9 cellular contexts compared by ENCODE assay signal in the genomic region with DNA sequence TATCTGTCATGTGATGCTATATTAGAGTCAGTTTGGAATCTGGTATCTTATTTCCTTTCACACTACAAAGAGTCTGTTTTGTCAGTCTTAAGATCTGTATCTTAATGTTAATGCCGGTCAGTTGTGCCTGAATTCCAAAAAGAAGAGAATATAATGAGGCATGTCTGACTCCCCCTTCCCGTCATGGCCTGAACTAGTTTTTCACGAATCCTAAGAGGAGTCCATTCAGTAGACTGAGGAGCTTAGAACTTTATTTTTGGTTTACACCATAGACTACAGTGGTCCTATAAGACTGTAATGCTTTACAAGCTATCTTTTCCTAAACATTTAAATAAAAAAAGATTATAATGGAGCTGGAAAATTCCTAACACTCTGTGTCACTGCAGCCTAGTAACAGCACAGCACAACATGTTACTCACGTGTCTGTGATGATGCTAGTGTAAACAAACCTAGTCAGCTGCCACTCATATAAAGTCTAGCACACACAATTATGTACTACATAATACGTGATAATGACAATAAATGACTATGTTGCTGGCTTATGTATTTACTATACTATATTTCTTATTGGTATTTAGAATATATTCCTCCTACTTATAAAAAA. TPM values are rescaled to one million over a fixed set of nuclear protein-coding genes. Genes with fewer than 3 reads are reported as not detected.
DNase-seq lines count a peak whose midpoint lies in the region; ATAC-seq, FAIRE-seq and TF ChIP-seq lines count a peak whose summit lies in the region.
"Had no signal": no experiment of that assay in that cellular context is flagged by ENCODE, and none has a peak within 500 bp of the region (broad histone marks: within the 10 kb centered on the region; RNA-seq: fewer than 3 reads in every experiment).

No MANE protein-coding gene starts in this region.

- no peak overlapping the region for H3K23ac ChIP-seq in mesendoderm (ENCODE audit: low read length)

- H3K4ac ChIP-seq in mesendoderm (ENCODE audit: low read depth, low read length), result no peak overlapping the region

- H3K36me3 ChIP-seq in bronchial epithelial cell (ENCODE audit: control insufficient read depth, insufficient read depth, low read length) (no peaks in the 10 kb centered on the region), mesendoderm (ENCODE audit: control insufficient read depth, insufficient read depth, low read length) (no peaks in the 10 kb centered on the region)
- no peaks in the 10 kb centered on the region for H3K36me3 ChIP-seq in CD8-positive, alpha-beta memory T cell (ENCODE audit: insufficient read depth, low read length)

- H3K4me1 ChIP-seq in mesendoderm (ENCODE audit: control insufficient read depth, low read depth, low read length), result no peaks in the 10 kb centered on the region
- no peaks in the 10 kb centered on the region for H3K4me1 ChIP-seq in CD8-positive, alpha-beta memory T cell (ENCODE audit: insufficient read depth, low read length)

- no peak for ATAC-seq in GM18517 (IDR thresholded peaks at IDR 0.05; ENCODE audit: unreplicated experiment)
- no peak for ATAC-seq in stimulated activated naive CD8-positive, alpha-beta T cell treated with anti-CD3 and anti-CD28 coated beads, Interleukin-15, Interleukin-2, amounts not matched to agents 100 U/mL and 50 U/mL, for 24 hours

- no peaks in the 10 kb centered on the region for H3K79me1 ChIP-seq in mesendoderm (ENCODE audit: low read length)

- no peaks in the 10 kb centered on the region for H3K27me3 Mint-ChIP-seq in CD8-positive, alpha-beta memory T cell

- H3K9me3 ChIP-seq in CD8-positive, alpha-beta memory T cell (ENCODE audit: low read length), result no peaks in the 10 kb centered on the region

- no peak overlapping the region for H3K18ac ChIP-seq in mesendoderm (ENCODE audit: low read length)

- no peak overlapping the region for H2BK5ac ChIP-seq in mesendoderm (ENCODE audit: low read length)

- no peak overlapping the region for H2BK15ac ChIP-seq in mesendoderm (replicated peaks; ENCODE audit: low read depth)

- H3K9me3 Mint-ChIP-seq in CD8-positive, alpha-beta memory T cell, result no peaks in the 10 kb centered on the region

- FAIRE-seq in bronchial epithelial cell (lab: Jason Lieb, UNC), result no peak

- H3K4me2 ChIP-seq in mesendoderm (ENCODE audit: low read length), result no peak overlapping the region

- H4K5ac ChIP-seq in mesendoderm (ENCODE audit: low read length), result no peak overlapping the region

- no peak overlapping the region for H3K27ac ChIP-seq in mesendoderm (ENCODE audit: low read depth, low read length)
- no peak overlapping the region for H3K27ac ChIP-seq in CD8-positive, alpha-beta memory T cell (ENCODE audit: low read depth, low read length)

- H3K4me1 Mint-ChIP-seq in CD8-positive, alpha-beta memory T cell, result peaks cover 16 to 22% (median 17%) of the 10 kb centered on the region in 3 donors

- H2BK120ac ChIP-seq in mesendoderm (ENCODE audit: low read depth, low read length), result no peak overlapping the region

- H3K4me3 Mint-ChIP-seq in CD8-positive, alpha-beta memory T cell, result no peak overlapping the region

- POLR2A ChIA-PET in CD8-positive, alpha-beta memory T cell (lab: Charles Lee), result no interaction called here

- H3K9ac ChIP-seq in mesendoderm (ENCODE audit: low read length), result no peak overlapping the region

- H3K56ac ChIP-seq in mesendoderm (ENCODE audit: low read length), result no peak overlapping the region

- WGBS in mesendoderm (ENCODE audit: extremely low coverage, insufficient coverage, low lambda C conversion rate), result no CpG with 5 or more reads among the region's 5 CpGs

- DNase-seq in DMS53 treated with DMSO at 0.1 percent for 48 hours (lab: John Stamatoyannopoulos, UW; ENCODE audit: unreplicated experiment) (peak; percentile 59), NCI-H146 treated with DMSO at 0.1 percent for 48 hours (lab: John Stamatoyannopoulos, UW; ENCODE audit: unreplicated experiment) (peak; percentile 12), bronchial epithelial cell (ENCODE audit: low read depth) (peak; percentile 85), mesendoderm (peak; percentile 39), mucosa of gallbladder (ENCODE audit: low spot score) (no peak)
- DNase-seq in CD8-positive, alpha-beta memory T cell, result no peak
- DNase-seq in stimulated activated naive CD8-positive, alpha-beta T cell treated with anti-CD3 and anti-CD28 coated beads, Interleukin-15, Interleukin-2, amounts not matched to agents 100 U/mL and 50 U/mL, for 24 hours, result no peak
- DNase-seq: KG1 had no signal

- H4K8ac ChIP-seq in mesendoderm (ENCODE audit: low read depth, low read length), result no peak overlapping the region

- H3K27me3 ChIP-seq in bronchial epithelial cell (ENCODE audit: control insufficient read depth, insufficient read depth, low read length) (no peaks in the 10 kb centered on the region), mesendoderm (ENCODE audit: insufficient read depth, low read length, poor library complexity) (no peaks in the 10 kb centered on the region)
- no peaks in the 10 kb centered on the region for H3K27me3 ChIP-seq in CD8-positive, alpha-beta memory T cell (ENCODE audit: insufficient read depth, low read length, poor library complexity, severe bottlenecking)

- no peak overlapping the region for H3K27ac Mint-ChIP-seq in CD8-positive, alpha-beta memory T cell

- peaks cover 22 to 37% (median 23%) of the 10 kb centered on the region in 3 donors for H3K36me3 Mint-ChIP-seq in CD8-positive, alpha-beta memory T cell

- TF ChIP-seq CTCF in bronchial epithelial cell (IDR thresholded peaks at IDR 0.05; ENCODE audit: insufficient read depth, low read length, severe bottlenecking), result no peak

- CTCF ChIA-PET in CD8-positive, alpha-beta memory T cell (lab: Charles Lee), result no interaction called here

- H3K4me3 ChIP-seq in bronchial epithelial cell (ENCODE audit: low read depth, low read length) (no peak overlapping the region), mesendoderm (ENCODE audit: low read length) (no peak overlapping the region)
- H3K4me3 ChIP-seq in CD8-positive, alpha-beta memory T cell (ENCODE audit: low read length), result no peak overlapping the region

- H2AK5ac ChIP-seq in mesendoderm (ENCODE audit: low read length), result no peak overlapping the region

- H3K79me2 ChIP-seq in mesendoderm (ENCODE audit: control insufficient read depth, insufficient read depth, low read length), result no peaks in the 10 kb centered on the region

RNA-seq across cellular contexts. Expression of gene VPS41, which starts 50.6 kb away (rescaled TPM):
- 32.9 and 34.1 TPM in 2 replicates for total RNA-seq in bronchial epithelial cell
- 13.2 TPM for polyA plus RNA-seq in mesendoderm (2013, experiment 1 of 2)
- 13.4 TPM for polyA plus RNA-seq in mesendoderm (2013, experiment 2 of 2)
- 10 to 100 TPM; 66.0 to 66.9 TPM for total RNA-seq in CD8-positive, alpha-beta memory T cell
- 46.7 TPM for polyA plus RNA-seq in CD8-positive, alpha-beta memory T cell
- 103 TPM for total RNA-seq in mucosa of gallbladder

Comparison
In these comparisons a context has a peak if more than half of its experiments do, and no peak if none do; other contexts are left out.
1. DNase-seq: peak in DMS53 treated with DMSO at 0.1 percent for 48 hours (single experiment), NCI-H146 treated with DMSO at 0.1 percent for 48 hours (single experiment), bronchial epithelial cell (single experiment) and mesendoderm (single experiment); none in CD8-positive, alpha-beta memory T cell (0 of 5), mucosa of gallbladder (single experiment) and stimulated activated naive CD8-positive, alpha-beta T cell treated with anti-CD3 and anti-CD28 coated beads, Interleukin-15, Interleukin-2, amounts not matched to agents 100 U/mL and 50 U/mL, for 24 hours (single experiment).